ENCODE assay signal across 16 cellular contexts in the genomic region with DNA sequence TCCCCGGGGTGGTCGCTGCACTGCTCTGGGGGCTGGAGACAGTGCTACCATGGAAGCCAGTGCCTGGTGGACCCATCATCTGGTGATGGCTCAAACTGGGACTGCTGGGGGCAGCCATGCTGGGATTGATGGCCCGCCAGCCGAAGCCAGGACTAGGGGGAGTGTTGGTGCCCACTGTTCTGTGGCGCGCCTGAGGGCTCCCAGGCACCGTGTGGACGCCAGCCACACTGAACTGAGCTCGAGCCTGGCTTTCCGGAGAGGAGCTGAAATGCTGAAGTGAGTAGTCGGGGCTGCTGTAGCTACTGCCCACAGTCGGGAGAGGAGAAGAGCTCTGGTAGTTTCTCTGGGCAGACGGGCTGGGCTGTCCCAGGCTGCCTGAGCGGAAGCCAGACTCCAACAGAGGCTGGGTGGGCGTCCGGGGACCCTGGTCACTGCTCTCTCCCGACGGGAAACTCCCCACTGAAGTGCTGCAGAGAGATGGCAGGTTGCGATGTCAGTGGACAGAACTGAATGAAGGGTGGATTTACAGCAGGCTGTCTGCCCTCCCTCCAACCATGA.
"Had no signal": no experiment of that assay in that cellular context is flagged by ENCODE, and none has a peak within 500 bp of the region (broad histone marks: within the 10 kb centered on the region; RNA-seq: fewer than 3 reads in every experiment).

No MANE protein-coding gene starts in this region.

- DNase-seq: activated CD4-positive, alpha-beta T cell treated with anti-CD3 and anti-CD28 coated beads, Interleukin-2, amount 50 U/mL, for 1 hour; activated CD4-positive, CD25-positive, alpha-beta regulatory T cell; activated naive CD4-positive, alpha-beta T cell treated with anti-CD3 and anti-CD28 coated beads, Interleukin-2, amount 50 U/mL, for 16 hours; activated T-cell treated with anti-CD3 and anti-CD28 coated beads for 4 hours; adrenal gland; body of pancreas; endodermal cell; natural killer cell; occipital lobe; SIG-M5; substantia nigra had no signal

- H3K27me3 ChIP-seq: adrenal gland, body of pancreas had no signal

- H3K36me3 Mint-ChIP-seq: natural killer cell; stimulated activated effector memory CD8-positive, alpha-beta T cell treated with anti-CD3 and anti-CD28 coated beads, Interleukin-12 subunit alpha, Interleukin-12 subunit beta, amount 100 ng/mL, for 72 hours had no signal

- H3K27ac Mint-ChIP-seq: activated T-helper 17 cell treated with anti-CD3 and anti-CD28 coated beads, Interleukin-2, amount 50 U/mL, for 72 hours; endodermal cell; natural killer cell; stimulated activated effector memory CD8-positive, alpha-beta T cell treated with anti-CD3 and anti-CD28 coated beads, Interleukin-12 subunit alpha, Interleukin-12 subunit beta, amount 100 ng/mL, for 72 hours had no signal

- H3K4me3 ChIP-seq: adrenal gland, body of pancreas, mucosa of descending colon, skin epidermis had no signal

- H3K27me3 Mint-ChIP-seq: activated T-helper 17 cell treated with anti-CD3 and anti-CD28 coated beads, Interleukin-2, amount 50 U/mL, for 72 hours had no signal

- H3K4me1 Mint-ChIP-seq: activated T-helper 17 cell treated with anti-CD3 and anti-CD28 coated beads, Interleukin-2, amount 50 U/mL, for 72 hours; central memory CD8-positive, alpha-beta T cell; natural killer cell; stimulated activated effector memory CD8-positive, alpha-beta T cell treated with anti-CD3 and anti-CD28 coated beads, Interleukin-12 subunit alpha, Interleukin-12 subunit beta, amount 100 ng/mL, for 72 hours had no signal

- H3K4me3 Mint-ChIP-seq: activated T-helper 17 cell treated with anti-CD3 and anti-CD28 coated beads, Interleukin-2, amount 50 U/mL, for 72 hours; central memory CD8-positive, alpha-beta T cell; endodermal cell; natural killer cell; stimulated activated effector memory CD8-positive, alpha-beta T cell treated with anti-CD3 and anti-CD28 coated beads, Interleukin-12 subunit alpha, Interleukin-12 subunit beta, amount 100 ng/mL, for 72 hours had no signal

- H3K27ac ChIP-seq: body of pancreas had no signal

- ATAC-seq: activated T-helper 17 cell treated with anti-CD3 and anti-CD28 coated beads, Interleukin-2, amount 50 U/mL, for 72 hours; body of pancreas; mucosa of descending colon; natural killer cell; stimulated activated effector memory CD8-positive, alpha-beta T cell treated with anti-CD3 and anti-CD28 coated beads, Interleukin-12 subunit alpha, Interleukin-12 subunit beta, amount 100 ng/mL, for 72 hours had no signal

- H3K4me1 ChIP-seq: body of pancreas had no signal

- H3K9me3 Mint-ChIP-seq: activated T-helper 17 cell treated with anti-CD3 and anti-CD28 coated beads, Interleukin-2, amount 50 U/mL, for 72 hours; central memory CD8-positive, alpha-beta T cell; endodermal cell; natural killer cell; stimulated activated effector memory CD8-positive, alpha-beta T cell treated with anti-CD3 and anti-CD28 coated beads, Interleukin-12 subunit alpha, Interleukin-12 subunit beta, amount 100 ng/mL, for 72 hours had no signal

- H3K9me3 ChIP-seq: adrenal gland, body of pancreas, mucosa of descending colon had no signal
